ENCODE assay signal across 1 cellular context in genomic region chr6:38502423-38502822, GRCh38.
TF ChIP-seq lines count a peak whose summit lies in the region.

No MANE protein-coding gene starts in this region.

TF ChIP-seq in K562, 482 proteins besides CTCF, POLR2A, EP300 and RAD21 (continued from another document):
- TF ChIP-seq CHD7 (IDR thresholded peaks at IDR 0.05; ENCODE audit: low read depth, low read length) (no peak), ZNF3 (CRISPR knock-in tag; IDR thresholded peaks at IDR 0.05) (no peak), CEBPG (CRISPR knock-in tag; IDR thresholded peaks at IDR 0.05) (no peak), CEBPG (tag; conservative IDR thresholded peaks at IDR 0.05 in 1 of 2, IDR thresholded peaks at IDR 0.05 in 1 of 2) (peak; percentile 33 to 60; a peak in 2 of 4 replicates), YBX1 (IDR thresholded peaks at IDR 0.05) (no peak)
